In the genomic region with DNA sequence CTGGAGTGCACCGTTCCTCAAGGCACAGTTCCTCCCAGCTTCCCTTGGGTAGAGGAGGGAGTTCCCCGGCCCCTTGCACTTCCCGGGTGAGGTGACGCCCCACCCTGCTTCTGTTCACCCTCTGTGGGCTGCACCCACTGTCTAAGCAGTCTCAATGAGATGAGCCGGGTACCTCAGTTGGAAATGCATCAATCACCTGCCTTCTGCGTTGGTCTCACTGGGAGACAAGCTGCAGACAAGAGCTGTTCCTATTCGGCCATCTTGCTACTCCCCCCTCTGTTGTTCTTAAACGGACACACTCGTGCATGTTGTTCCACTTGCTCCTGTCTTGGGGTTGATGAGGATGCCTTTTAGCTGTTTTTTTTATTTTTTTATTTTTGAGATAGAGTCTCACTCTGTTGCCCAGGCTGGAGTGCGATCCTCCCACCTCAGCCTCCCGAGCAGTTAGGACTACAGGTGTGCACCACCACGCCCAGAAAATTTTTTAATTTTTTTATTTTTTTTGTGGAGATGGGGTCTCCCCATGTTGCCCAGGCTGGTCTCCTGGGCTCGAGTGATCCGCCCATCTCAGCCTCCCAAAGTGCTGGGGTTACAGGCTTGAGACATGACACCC, we compare ENCODE assay signal across 1 cellular context.
TF ChIP-seq lines count a peak whose summit lies in the region.

No MANE protein-coding gene starts in this region.

TF ChIP-seq in HepG2, 621 proteins besides CTCF, POLR2A, EP300 and RAD21 (continued from another document):
- TF ChIP-seq, protein P1, sequence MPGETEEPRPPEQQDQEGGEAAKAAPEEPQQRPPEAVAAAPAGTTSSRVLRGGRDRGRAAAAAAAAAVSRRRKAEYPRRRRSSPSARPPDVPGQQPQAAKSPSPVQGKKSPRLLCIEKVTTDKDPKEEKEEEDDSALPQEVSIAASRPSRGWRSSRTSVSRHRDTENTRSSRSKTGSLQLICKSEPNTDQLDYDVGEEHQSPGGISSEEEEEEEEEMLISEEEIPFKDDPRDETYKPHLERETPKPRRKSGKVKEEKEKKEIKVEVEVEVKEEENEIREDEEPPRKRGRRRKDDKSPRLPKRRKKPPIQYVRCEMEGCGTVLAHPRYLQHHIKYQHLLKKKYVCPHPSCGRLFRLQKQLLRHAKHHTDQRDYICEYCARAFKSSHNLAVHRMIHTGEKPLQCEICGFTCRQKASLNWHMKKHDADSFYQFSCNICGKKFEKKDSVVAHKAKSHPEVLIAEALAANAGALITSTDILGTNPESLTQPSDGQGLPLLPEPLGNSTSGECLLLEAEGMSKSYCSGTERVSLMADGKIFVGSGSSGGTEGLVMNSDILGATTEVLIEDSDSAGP (CRISPR knock-in tag; IDR thresholded peaks at IDR 0.05; ENCODE audit: borderline replicate concordance): peak; percentile 79
- TF ChIP-seq ZNF34 (CRISPR knock-in tag; IDR thresholded peaks at IDR 0.05; ENCODE audit: borderline replicate concordance) (no peak), ZMYM3 (CRISPR knock-in tag; IDR thresholded peaks at IDR 0.05) (peak; percentile 60), YY1 (IDR thresholded peaks at IDR 0.05; ENCODE audit: insufficient read depth, insufficient replicate concordance, low read depth, low read length) (peak; percentile 64)
